ENCODE assay signal across 1 cellular context in genomic region chr12:7100239-7100638, GRCh38.
TF ChIP-seq lines count a peak whose summit lies in the region.

No MANE protein-coding gene starts in this region.

TF ChIP-seq in WTC11, 78 proteins besides CTCF, POLR2A, EP300 and RAD21 (continued from another document):
- TF ChIP-seq, protein P1, sequence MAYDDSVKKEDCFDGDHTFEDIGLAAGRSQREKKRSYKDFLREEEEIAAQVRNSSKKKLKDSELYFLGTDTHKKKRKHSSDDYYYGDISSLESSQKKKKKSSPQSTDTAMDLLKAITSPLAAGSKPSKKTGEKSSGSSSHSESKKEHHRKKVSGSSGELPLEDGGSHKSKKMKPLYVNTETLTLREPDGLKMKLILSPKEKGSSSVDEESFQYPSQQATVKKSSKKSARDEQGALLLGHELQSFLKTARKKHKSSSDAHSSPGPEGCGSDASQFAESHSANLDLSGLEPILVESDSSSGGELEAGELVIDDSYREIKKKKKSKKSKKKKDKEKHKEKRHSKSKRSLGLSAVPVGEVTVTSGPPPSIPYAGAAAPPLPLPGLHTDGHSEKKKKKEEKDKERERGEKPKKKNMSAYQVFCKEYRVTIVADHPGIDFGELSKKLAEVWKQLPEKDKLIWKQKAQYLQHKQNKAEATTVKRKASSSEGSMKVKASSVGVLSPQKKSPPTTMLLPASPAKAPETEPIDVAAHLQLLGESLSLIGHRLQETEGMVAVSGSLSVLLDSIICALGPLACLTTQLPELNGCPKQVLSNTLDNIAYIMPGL (CRISPR knock-in tag; IDR thresholded peaks at IDR 0.05) = no peak
- TF ChIP-seq ZNF416 (CRISPR knock-in tag; IDR thresholded peaks at IDR 0.05) = no peak
- TF ChIP-seq ERG (CRISPR knock-in tag; IDR thresholded peaks at IDR 0.05) = no peak
TF ChIP-seq in WTC11: peak in this region for 0.
